In genomic region chr2:6916736-6917070, GRCh38 we compare ENCODE assay signal across 9 cellular contexts. TPM values are rescaled to one million over a fixed set of nuclear protein-coding genes. Genes with fewer than 3 reads are reported as not detected.
DNase-seq lines count a peak whose midpoint lies in the region; ATAC-seq, FAIRE-seq and TF ChIP-seq lines count a peak whose summit lies in the region.
"Had no signal": no experiment of that assay in that cellular context is flagged by ENCODE, and none has a peak within 500 bp of the region (broad histone marks: within the 10 kb centered on the region; RNA-seq: fewer than 3 reads in every experiment).

No MANE protein-coding gene starts in this region.

- CTCF ChIA-PET in activated CD4-positive, alpha-beta T cell treated with anti-CD3 and anti-CD28 coated beads, Interleukin-2, amount 10 ng/mL, durations not matched to agents 7 days and 5 days (lab: Charles Lee), result interaction anchor here (0.6 to 2.9 kb wide), 15 partner anchors 10 to 1921 kb away, joined by 3 to 20 read pairs (median 3); no protein-coding TSS in a partner anchor

- H3K9me1 ChIP-seq in keratinocyte (ENCODE audit: control insufficient read depth, extremely low read depth, insufficient read depth, low read length), result no peaks in the 10 kb centered on the region

- no peaks in the 10 kb centered on the region for H3K27me3 Mint-ChIP-seq in activated CD4-positive, alpha-beta T cell treated with anti-CD3 and anti-CD28 coated beads, Interleukin-2, amount 10 ng/mL, durations not matched to agents 7 days and 5 days
- H3K27me3 Mint-ChIP-seq in activated naive CD8-positive, alpha-beta T cell treated with anti-CD3 and anti-CD28 coated beads for 36 hours, result no peaks in the 10 kb centered on the region

- dilution Hi-C loops in keratinocyte (cut with MboI; ENCODE audit: extremely low pct_ligation_motif_present, low sequenced_read_pairs), result no loop called here

- no peak for TF ChIP-seq POLR2A in suprapubic skin (IDR thresholded peaks at IDR 0.05)

- FAIRE-seq in keratinocyte (lab: Jason Lieb, UNC), result no peak
- FAIRE-seq: kidney had no signal

- H4K20me1 ChIP-seq in keratinocyte (ENCODE audit: control insufficient read depth, extremely low read depth, insufficient read depth, low read length), result peaks cover 2% of the 10 kb centered on the region

- peak overlapping the region; percentile 76 for H3K27ac Mint-ChIP-seq in activated CD4-positive, alpha-beta T cell treated with anti-CD3 and anti-CD28 coated beads, Interleukin-2, amount 10 ng/mL, durations not matched to agents 7 days and 5 days
- H3K27ac Mint-ChIP-seq in activated naive CD8-positive, alpha-beta T cell treated with anti-CD3 and anti-CD28 coated beads for 36 hours, result peak overlapping the region; percentile 82

- no peak for ATAC-seq in HG03520 (IDR thresholded peaks at IDR 0.05; ENCODE audit: unreplicated experiment)

- no peak overlapping the region for H3K9ac ChIP-seq in keratinocyte (ENCODE audit: control insufficient read depth, extremely low read depth, insufficient read depth, low read length)

- H3K36me3 Mint-ChIP-seq in activated CD4-positive, alpha-beta T cell treated with anti-CD3 and anti-CD28 coated beads, Interleukin-2, amount 10 ng/mL, durations not matched to agents 7 days and 5 days (ENCODE audit: low read depth), result peaks cover 67% of the 10 kb centered on the region
- peaks cover 59% of the 10 kb centered on the region for H3K36me3 Mint-ChIP-seq in activated naive CD8-positive, alpha-beta T cell treated with anti-CD3 and anti-CD28 coated beads for 36 hours

- peaks cover 84% of the 10 kb centered on the region for H3K4me1 Mint-ChIP-seq in activated CD4-positive, alpha-beta T cell treated with anti-CD3 and anti-CD28 coated beads, Interleukin-2, amount 10 ng/mL, durations not matched to agents 7 days and 5 days
- peaks cover 69% of the 10 kb centered on the region for H3K4me1 Mint-ChIP-seq in activated naive CD8-positive, alpha-beta T cell treated with anti-CD3 and anti-CD28 coated beads for 36 hours

- no peak for TF ChIP-seq CTCF in keratinocyte (optimal IDR thresholded peaks at IDR 0.05 in 1 of 3, IDR thresholded peaks at IDR 0.05 in 1 of 3, conservative IDR thresholded peaks at IDR 0.05 in 1 of 3; ENCODE audit: extremely low read depth in 1 of 3, insufficient read depth in 2 of 3, low read length in 3 of 3)
- no peak for TF ChIP-seq CTCF in suprapubic skin (IDR thresholded peaks at IDR 0.05)

- H2AFZ ChIP-seq in keratinocyte (ENCODE audit: control insufficient read depth, low read length), result peak overlapping the region; percentile 84

- H3K9me3 Mint-ChIP-seq in activated CD4-positive, alpha-beta T cell treated with anti-CD3 and anti-CD28 coated beads, Interleukin-2, amount 10 ng/mL, durations not matched to agents 7 days and 5 days, result peaks cover 16% of the 10 kb centered on the region
- H3K9me3 Mint-ChIP-seq in activated naive CD8-positive, alpha-beta T cell treated with anti-CD3 and anti-CD28 coated beads for 36 hours, result peaks cover 8% of the 10 kb centered on the region

- in situ Hi-C loops in KBM-7 (cut with MboI; ENCODE audit: low pct_unique_long_range_greater_than_20kb, low sequenced_read_pairs), result no loop called here

- H3K4me2 ChIP-seq in keratinocyte (ENCODE audit: control insufficient read depth, extremely low read depth, insufficient read depth, low read depth, low read length), result peak overlapping the region; percentile 54

- H3K36me3 ChIP-seq in keratinocyte (ENCODE audit: control insufficient read depth in 2 of 2, extremely low read depth in 1 of 2, insufficient read depth in 2 of 2, low read length in 2 of 2) (no peaks in the 10 kb centered on the region), suprapubic skin (no peaks in the 10 kb centered on the region)

- 64% methylated on average over 8 of the region's 8 CpGs for WGBS in suprapubic skin

- H3K79me2 ChIP-seq in keratinocyte (ENCODE audit: control insufficient read depth, insufficient read depth, low read length), result no peaks in the 10 kb centered on the region

- peak overlapping the region in 2 of 3 experiments; percentile 29 to 49 for H3K4me3 ChIP-seq in keratinocyte (ENCODE audit: control insufficient read depth in 2 of 3, extremely low read depth in 1 of 3, insufficient read depth in 2 of 3, low read depth in 1 of 3, low read length in 3 of 3)
- peak overlapping the region; percentile 74 for H3K4me3 ChIP-seq in suprapubic skin

- no peaks in the 10 kb centered on the region for H3K27me3 ChIP-seq in keratinocyte (ENCODE audit: control insufficient read depth, extremely low read depth, insufficient read depth, low read length)
- no peaks in the 10 kb centered on the region for H3K27me3 ChIP-seq in suprapubic skin

- peaks cover 3% of the 10 kb centered on the region for H3K4me1 ChIP-seq in keratinocyte (ENCODE audit: control insufficient read depth, extremely low read depth, insufficient read depth, low read length)
- peaks cover 18% of the 10 kb centered on the region for H3K4me1 ChIP-seq in suprapubic skin

- POLR2A ChIA-PET in activated CD4-positive, alpha-beta T cell treated with anti-CD3 and anti-CD28 coated beads, Interleukin-2, amount 10 ng/mL, durations not matched to agents 7 days and 5 days (lab: Charles Lee), result interaction anchor here (0.7 kb wide), 1 partner anchor 50 kb away, joined by 3 read pairs; no protein-coding TSS in a partner anchor

- H3K27ac ChIP-seq in keratinocyte (ENCODE audit: control insufficient read depth, insufficient read depth, low read length) (no peak overlapping the region), suprapubic skin (no peak overlapping the region)

- DNase-seq in activated CD4-positive, alpha-beta T cell treated with anti-CD3 and anti-CD28 coated beads, Interleukin-2, amount 10 ng/mL, durations not matched to agents 7 days and 5 days, result no peak
- DNase-seq in activated CD4-positive, alpha-beta T cell treated with anti-CD3 and anti-CD28 coated beads, Interleukin-2, amount 50 U/mL, for 48 hours, result no peak
- DNase-seq in activated naive CD8-positive, alpha-beta T cell treated with anti-CD3 and anti-CD28 coated beads for 36 hours, result no peak
- DNase-seq in keratinocyte (ENCODE audit: low read depth, low spot score) (no peak), suprapubic skin (ENCODE audit: low spot score in 2 of 2) (no peak), KBM-7 (no peak), DMS53 (lab: John Stamatoyannopoulos, UW) (no peak)

- H3K9me3 ChIP-seq in keratinocyte (ENCODE audit: control insufficient read depth, low read depth, low read length) (no peaks in the 10 kb centered on the region), suprapubic skin (no peaks in the 10 kb centered on the region)

- TF ChIP-seq EP300 in suprapubic skin (IDR thresholded peaks at IDR 0.05), result no peak

- H3K4me3 Mint-ChIP-seq in activated CD4-positive, alpha-beta T cell treated with anti-CD3 and anti-CD28 coated beads, Interleukin-2, amount 10 ng/mL, durations not matched to agents 7 days and 5 days, result peak overlapping the region; percentile 73
- peak overlapping the region; percentile 77 for H3K4me3 Mint-ChIP-seq in activated naive CD8-positive, alpha-beta T cell treated with anti-CD3 and anti-CD28 coated beads for 36 hours

RNA-seq across cellular contexts. Expression of gene RNF144A, which starts 0.5 kb away (rescaled TPM):
- 100 to 1,000 TPM in 1 of 2 experiments, 10 to 100 TPM in 1; 89.6 to 101 TPM for total RNA-seq in activated CD4-positive, alpha-beta T cell treated with anti-CD3 and anti-CD28 coated beads, Interleukin-2, amount 10 ng/mL, durations not matched to agents 7 days and 5 days
- total RNA-seq in activated naive CD8-positive, alpha-beta T cell treated with anti-CD3 and anti-CD28 coated beads for 36 hours, result 10 to 100 TPM; 29.7 to 31.4 TPM
- 1.1 to 1.4 TPM (median 1.3 TPM) in 3 replicates for polyA plus RNA-seq in keratinocyte
- 0.82 TPM for polyA plus RNA-seq in keratinocyte (2011; ENCODE audit: low read depth)
- polyA plus RNA-seq in keratinocyte (2011; cell fraction: cytosol; rRNA removed), result 1.1 and 1.5 TPM in 2 replicates
- polyA plus RNA-seq in keratinocyte (2011; cell fraction: nucleus; rRNA removed), result 1.5 and 1.9 TPM in 2 replicates
- 0.47 and 0.88 TPM in 2 replicates for polyA plus RNA-seq in keratinocyte (2012; ENCODE audit: low replicate concordance)
- 0.98 to 3.8 TPM (median 3.0 TPM) in 3 replicates for polyA minus RNA-seq in keratinocyte
- polyA minus RNA-seq in keratinocyte (2011; cell fraction: cytosol; rRNA and poly(A)+ RNA removed), result 1.7 TPM
- 1.7 and 3.6 TPM in 2 replicates for polyA minus RNA-seq in keratinocyte (2011; cell fraction: nucleus; rRNA and poly(A)+ RNA removed)
- 10 to 100 TPM in 3 of 4 donors, 1 to 10 TPM in 1; 8.0 to 25.4 (median 15.8) TPM for total RNA-seq in suprapubic skin

RNA-seq across cellular contexts. Expression of gene RSAD2, which starts 39.1 kb away (rescaled TPM):
- total RNA-seq in activated CD4-positive, alpha-beta T cell treated with anti-CD3 and anti-CD28 coated beads, Interleukin-2, amount 10 ng/mL, durations not matched to agents 7 days and 5 days, result 100 to 1,000 TPM; 100 to 101 TPM
- 10 to 100 TPM in 1 of 2 experiments, 1 to 10 TPM in 1; 9.2 to 10.0 TPM for total RNA-seq in activated naive CD8-positive, alpha-beta T cell treated with anti-CD3 and anti-CD28 coated beads for 36 hours
- 1.7 to 2.2 TPM (median 2.0 TPM) in 3 replicates for polyA plus RNA-seq in keratinocyte
- 5.2 TPM for polyA plus RNA-seq in keratinocyte (2011; ENCODE audit: low read depth)
- polyA plus RNA-seq in keratinocyte (2011; cell fraction: cytosol; rRNA removed), result 0.71 and 1.6 TPM in 2 replicates
- polyA plus RNA-seq in keratinocyte (2011; cell fraction: nucleus; rRNA removed), result 2.5 and 3.5 TPM in 2 replicates
- polyA plus RNA-seq in keratinocyte (2012; ENCODE audit: low replicate concordance), result 1.8 and 5.3 TPM in 2 replicates
- 1.3 to 2.4 TPM (median 1.7 TPM) in 3 replicates for polyA minus RNA-seq in keratinocyte
- 1.2 TPM for polyA minus RNA-seq in keratinocyte (2011; cell fraction: cytosol; rRNA and poly(A)+ RNA removed)
- polyA minus RNA-seq in keratinocyte (2011; cell fraction: nucleus; rRNA and poly(A)+ RNA removed), result 5.1 and 6.7 TPM in 2 replicates
- 1 to 10 TPM in 1 of 4 donors, under 1 TPM in 1, not detected in 2; 0.24 to 1.5 TPM for total RNA-seq in suprapubic skin

RNA-seq across cellular contexts. Expression of gene CMPK2, which starts 51.0 kb away (rescaled TPM):
- 10 to 100 TPM; 94.3 to 96.0 TPM for total RNA-seq in activated CD4-positive, alpha-beta T cell treated with anti-CD3 and anti-CD28 coated beads, Interleukin-2, amount 10 ng/mL, durations not matched to agents 7 days and 5 days
- 10 to 100 TPM; 11.8 to 13.2 TPM for total RNA-seq in activated naive CD8-positive, alpha-beta T cell treated with anti-CD3 and anti-CD28 coated beads for 36 hours
- 0.85 to 3.1 TPM (median 1.5 TPM) in 3 replicates for polyA plus RNA-seq in keratinocyte
- polyA plus RNA-seq in keratinocyte (2011; ENCODE audit: low read depth), result 0.11 TPM
- 0.90 and 1.5 TPM in 2 replicates for polyA plus RNA-seq in keratinocyte (2011; cell fraction: cytosol; rRNA removed)
- polyA plus RNA-seq in keratinocyte (2011; cell fraction: nucleus; rRNA removed), result 1.1 and 1.4 TPM in 2 replicates
- 0.25 and 2.8 TPM in 2 replicates for polyA plus RNA-seq in keratinocyte (2012; ENCODE audit: low replicate concordance)
- polyA minus RNA-seq in keratinocyte, result 2.0 to 3.4 TPM (median 2.3 TPM) in 3 replicates
- polyA minus RNA-seq in keratinocyte (2011; cell fraction: cytosol; rRNA and poly(A)+ RNA removed), result 1.3 TPM
- 0.63 and 1.3 TPM in 2 replicates for polyA minus RNA-seq in keratinocyte (2011; cell fraction: nucleus; rRNA and poly(A)+ RNA removed)
- 1 to 10 TPM in 3 of 4 donors, under 1 TPM in 1; 0.83 to 3.1 (median 1.3) TPM for total RNA-seq in suprapubic skin

Comparison
In these comparisons a context has a peak if more than half of its experiments do, and no peak if none do; other contexts are left out.
1. RNA of gene RSAD2, which starts 39.1 kb away (total RNA-seq): 100 to 101 TPM in activated CD4-positive, alpha-beta T cell treated with anti-CD3 and anti-CD28 coated beads, Interleukin-2, amount 10 ng/mL, durations not matched to agents 7 days and 5 days; 9.2 to 10.0 TPM in activated naive CD8-positive, alpha-beta T cell treated with anti-CD3 and anti-CD28 coated beads for 36 hours and 0.24 to 1.5 TPM in suprapubic skin; every median in the first group is over 4 times any median in the second.
2. RNA of gene CMPK2, which starts 51.0 kb away (total RNA-seq): 94.3 to 96.0 TPM in activated CD4-positive, alpha-beta T cell treated with anti-CD3 and anti-CD28 coated beads, Interleukin-2, amount 10 ng/mL, durations not matched to agents 7 days and 5 days; 11.8 to 13.2 TPM in activated naive CD8-positive, alpha-beta T cell treated with anti-CD3 and anti-CD28 coated beads for 36 hours and 0.83 to 3.1 TPM in suprapubic skin; every median in the first group is over 4 times any median in the second.